In genomic region chr1:234589064-234589765, GRCh38 we compare ENCODE assay signal across 16 cellular contexts. TPM values are rescaled to one million over a fixed set of nuclear protein-coding genes. Genes with fewer than 3 reads are reported as not detected.
DNase-seq lines count a peak whose midpoint lies in the region; ATAC-seq and TF ChIP-seq lines count a peak whose summit lies in the region.
"Had no signal": no experiment of that assay in that cellular context is flagged by ENCODE, and none has a peak within 500 bp of the region (broad histone marks: within the 10 kb centered on the region; RNA-seq: fewer than 3 reads in every experiment).

No MANE protein-coding gene starts in this region.

- no peaks in the 10 kb centered on the region for H3K27me3 ChIP-seq in SK-N-SH (ENCODE audit: insufficient read depth)
- no peaks in the 10 kb centered on the region for H3K27me3 ChIP-seq in vagina
- H3K27me3 ChIP-seq: brain microvascular endothelial cell, left lung had no signal

- CTCF ChIA-PET in SK-N-SH (lab: Yijun Ruan, JAX) = interaction anchor here (1.2 to 1.5 kb wide), 2 partner anchors 9 to 15 kb away, joined by 3 read pairs; no protein-coding TSS in a partner anchor

- no peak overlapping the region for H3K9ac ChIP-seq in SK-N-SH

- DNase-seq in SK-N-SH (no peak), epithelial cell of prostate (ENCODE audit: low read depth, low spot score) (no peak), mucosa of descending colon (no peak), vagina (ENCODE audit: extremely low spot score in 2 of 2) (peak; percentile 88 to 96), UCSD-AML1 (lab: John Stamatoyannopoulos, UW; ENCODE audit: unreplicated experiment) (no peak)
- DNase-seq: activated effector memory CD4-positive, alpha-beta T cell treated with Interleukin-2 at 50 U/mL for 16 hours; CD4-positive, alpha-beta memory T cell; effector CD8-positive, alpha-beta T cell; hippocampal formation; left lung had no signal

- ATAC-seq in SK-N-SH treated with all-trans-retinoic acid at 6 μM for 48 hours (peak; percentile 8; the same call in 1 of the 3 replicates), mucosa of descending colon (peak; percentile 60), GM19328 (IDR thresholded peaks at IDR 0.05; ENCODE audit: unreplicated experiment) (no peak), GM21825 (IDR thresholded peaks at IDR 0.05; ENCODE audit: unreplicated experiment) (no peak)
- ATAC-seq: left lung, sciatic nerve had no signal

- H3K9me2 ChIP-seq in SK-N-SH = no peaks in the 10 kb centered on the region

- H3K4me1 ChIP-seq in SK-N-SH (ENCODE audit: control insufficient read depth in 1 of 2, insufficient read depth in 2 of 2, low read depth in 1 of 2, low read length in 1 of 2) (peaks cover 0 to 11% of the 10 kb centered on the region in 2 experiments; a peak in 1 of 4 replicates), mucosa of descending colon (ENCODE audit: low read depth) (no peaks in the 10 kb centered on the region), vagina (peaks cover 34% of the 10 kb centered on the region)
- H3K4me1 ChIP-seq: left lung had no signal

- H3K9me3 ChIP-seq in SK-N-SH (no peaks in the 10 kb centered on the region), mucosa of descending colon (no peaks in the 10 kb centered on the region), vagina (no peaks in the 10 kb centered on the region)
- H3K9me3 ChIP-seq: left lung had no signal

- TF ChIP-seq POLR2A in vagina (IDR thresholded peaks at IDR 0.05) = no peak

- no peak for TF ChIP-seq RAD21 in SK-N-SH (IDR thresholded peaks at IDR 0.05; ENCODE audit: low read length)

- no peaks in the 10 kb centered on the region for H3K79me2 ChIP-seq in SK-N-SH (ENCODE audit: insufficient read depth)

- no peak overlapping the region for H2AFZ ChIP-seq in SK-N-SH (ENCODE audit: low read depth)

- H3K4me3 ChIP-seq in SK-N-SH (ENCODE audit: low read depth in 2 of 2, low read length in 1 of 2) = no peak overlapping the region
- no peak overlapping the region for H3K4me3 ChIP-seq in mucosa of descending colon
- H3K4me3 ChIP-seq in vagina = no peak overlapping the region
- H3K4me3 ChIP-seq: left lung had no signal

- no peaks in the 10 kb centered on the region for H4K20me1 ChIP-seq in SK-N-SH (ENCODE audit: insufficient read depth)

- H3K36me3 ChIP-seq in SK-N-SH (replicated peaks in 1 of 2; ENCODE audit: control insufficient read depth in 1 of 2, insufficient read depth in 2 of 2, low read length in 1 of 2) = no peaks in the 10 kb centered on the region
- H3K36me3 ChIP-seq in mucosa of descending colon (ENCODE audit: low read depth) = no peaks in the 10 kb centered on the region
- no peaks in the 10 kb centered on the region for H3K36me3 ChIP-seq in vagina
- H3K36me3 ChIP-seq: brain microvascular endothelial cell, left lung had no signal

- TF ChIP-seq EP300 in SK-N-SH (IDR thresholded peaks at IDR 0.05; ENCODE audit: borderline replicate concordance in 1 of 2, low read depth in 1 of 2, low read length in 1 of 2) = no peak

- H3F3A ChIP-seq in SK-N-SH (replicated peaks; ENCODE audit: insufficient read depth) = no peaks in the 10 kb centered on the region

- POLR2A ChIA-PET in SK-N-SH (lab: Yijun Ruan, JAX) = no interaction called here

- TF ChIP-seq CTCF in SK-N-SH (IDR thresholded peaks at IDR 0.05) (no peak), mucosa of descending colon (IDR thresholded peaks at IDR 0.05) (no peak), vagina (IDR thresholded peaks at IDR 0.05) (no peak)

- no peak overlapping the region for H3K4me2 ChIP-seq in SK-N-SH

- no peak overlapping the region for H3K27ac ChIP-seq in SK-N-SH (ENCODE audit: low read depth in 2 of 2, low read length in 1 of 2)
- peak overlapping the region; percentile 81 for H3K27ac ChIP-seq in epithelial cell of prostate
- H3K27ac ChIP-seq in vagina = peak overlapping the region; percentile 54
- H3K27ac ChIP-seq: 22Rv1, brain microvascular endothelial cell, left lung had no signal

- intact Hi-C loops in mucosa of descending colon (cut with DNase I, micrococcal nuclease) = no loop called here
- intact Hi-C loops in vagina (cut with DNase I) = no loop called here

- WGBS in SK-N-SH (ENCODE audit: low lambda C conversion rate) = 89% methylated on average over 15 of the region's 16 CpGs

TF ChIP-seq in SK-N-SH treated with all-trans-retinoic acid at 6 μM for 48 hours, 23 proteins besides CTCF, POLR2A, EP300 and RAD21 (continues in another document):
- no peak for TF ChIP-seq BACH2 (CRISPR knock-in tag; IDR thresholded peaks at IDR 0.05; ENCODE audit: borderline replicate concordance)
- TF ChIP-seq, protein P1, sequence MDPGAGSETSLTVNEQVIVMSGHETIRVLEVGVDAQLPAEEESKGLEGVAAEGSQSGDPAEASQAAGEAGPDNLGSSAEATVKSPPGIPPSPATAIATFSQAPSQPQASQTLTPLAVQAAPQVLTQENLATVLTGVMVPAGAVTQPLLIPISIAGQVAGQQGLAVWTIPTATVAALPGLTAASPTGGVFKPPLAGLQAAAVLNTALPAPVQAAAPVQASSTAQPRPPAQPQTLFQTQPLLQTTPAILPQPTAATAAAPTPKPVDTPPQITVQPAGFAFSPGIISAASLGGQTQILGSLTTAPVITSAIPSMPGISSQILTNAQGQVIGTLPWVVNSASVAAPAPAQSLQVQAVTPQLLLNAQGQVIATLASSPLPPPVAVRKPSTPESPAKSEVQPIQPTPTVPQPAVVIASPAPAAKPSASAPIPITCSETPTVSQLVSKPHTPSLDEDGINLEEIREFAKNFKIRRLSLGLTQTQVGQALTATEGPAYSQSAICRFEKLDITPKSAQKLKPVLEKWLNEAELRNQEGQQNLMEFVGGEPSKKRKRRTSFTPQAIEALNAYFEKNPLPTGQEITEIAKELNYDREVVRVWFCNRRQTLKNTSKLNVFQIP (CRISPR knock-in tag; IDR thresholded peaks at IDR 0.05; ENCODE audit: borderline replicate concordance, low read depth) = no peak
- no peak for TF ChIP-seq SNAI2 (CRISPR knock-in tag; IDR thresholded peaks at IDR 0.05)
- no peak for TF ChIP-seq CSDC2 (CRISPR knock-in tag; IDR thresholded peaks at IDR 0.05)
- no peak for TF ChIP-seq ZFP3 (CRISPR knock-in tag; IDR thresholded peaks at IDR 0.05)

TF ChIP-seq in SK-N-SH, 30 proteins besides CTCF, POLR2A, EP300 and RAD21:
- TF ChIP-seq, protein P2, sequence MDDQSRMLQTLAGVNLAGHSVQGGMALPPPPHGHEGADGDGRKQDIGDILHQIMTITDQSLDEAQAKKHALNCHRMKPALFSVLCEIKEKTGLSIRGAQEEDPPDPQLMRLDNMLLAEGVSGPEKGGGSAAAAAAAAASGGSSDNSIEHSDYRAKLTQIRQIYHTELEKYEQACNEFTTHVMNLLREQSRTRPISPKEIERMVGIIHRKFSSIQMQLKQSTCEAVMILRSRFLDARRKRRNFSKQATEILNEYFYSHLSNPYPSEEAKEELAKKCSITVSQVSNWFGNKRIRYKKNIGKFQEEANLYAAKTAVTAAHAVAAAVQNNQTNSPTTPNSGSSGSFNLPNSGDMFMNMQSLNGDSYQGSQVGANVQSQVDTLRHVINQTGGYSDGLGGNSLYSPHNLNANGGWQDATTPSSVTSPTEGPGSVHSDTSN (IDR thresholded peaks at IDR 0.05) = no peak
- TF ChIP-seq FOXM1 (IDR thresholded peaks at IDR 0.05; ENCODE audit: low read depth) (no peak), TEAD4 (IDR thresholded peaks at IDR 0.05; ENCODE audit: borderline replicate concordance, insufficient read depth) (no peak), RCOR1 (IDR thresholded peaks at IDR 0.05; ENCODE audit: low read length) (no peak), MXI1 (IDR thresholded peaks at IDR 0.05; ENCODE audit: low read depth, low read length) (no peak)

RNA-seq across cellular contexts. Expression of gene IRF2BP2, which starts 20.8 kb away (rescaled TPM):
- polyA plus RNA-seq in SK-N-SH (2012; rRNA removed) = 40.3 and 73.9 TPM in 2 replicates
- 28.1 and 46.6 TPM in 2 replicates for polyA plus RNA-seq in SK-N-SH (2012; cell fraction: cytosol; rRNA removed)
- 73.9 and 167 TPM in 2 replicates for polyA plus RNA-seq in SK-N-SH (2012; cell fraction: nucleus; rRNA removed)
- 100 to 1,000 TPM; 134 to 180 (median 156) TPM for total RNA-seq in mucosa of descending colon
- 72.9 TPM for total RNA-seq in vagina

Comparison
In these comparisons a context has a peak if more than half of its experiments do, and no peak if none do; other contexts are left out.
1. ATAC-seq: peak in SK-N-SH treated with all-trans-retinoic acid at 6 μM for 48 hours (single experiment) and mucosa of descending colon (single experiment); none in GM19328 (single experiment) and GM21825 (single experiment).
2. DNase-seq: peak in vagina (2 of 2); none in SK-N-SH (single experiment), epithelial cell of prostate (single experiment), mucosa of descending colon (0 of 3) and UCSD-AML1 (single experiment).
3. H3K27ac ChIP-seq: peak in epithelial cell of prostate (single experiment) and vagina (single experiment); none in SK-N-SH (0 of 2).